ENCODE assay signal across 13 cellular contexts in the genomic region with DNA sequence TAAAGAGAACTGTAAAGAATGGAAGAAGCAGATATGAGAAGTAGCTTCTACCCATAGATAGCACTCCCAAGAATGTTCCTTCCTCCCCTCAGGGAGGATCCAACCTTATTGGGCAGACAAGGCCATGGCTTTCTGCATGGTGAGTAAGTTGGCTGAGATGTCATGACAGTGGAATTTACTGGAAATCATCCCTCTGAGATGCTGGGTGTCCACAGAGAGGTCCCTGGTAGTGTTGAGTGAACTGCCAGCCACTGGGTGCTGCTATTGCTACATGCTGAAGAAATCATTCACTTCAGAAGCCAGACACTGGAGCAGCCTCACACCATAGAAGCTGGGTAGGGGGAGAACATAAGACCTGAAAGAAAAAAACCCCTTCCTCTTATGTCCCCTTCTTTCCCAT. TPM values are rescaled to one million over a fixed set of nuclear protein-coding genes. Genes with fewer than 3 reads are reported as not detected.
DNase-seq lines count a peak whose midpoint lies in the region; FAIRE-seq lines count a peak whose summit lies in the region.
"Had no signal": no experiment of that assay in that cellular context is flagged by ENCODE, and none has a peak within 500 bp of the region (broad histone marks: within the 10 kb centered on the region; RNA-seq: fewer than 3 reads in every experiment).

No MANE protein-coding gene starts in this region.

- H3K4me3 ChIP-seq in H7 (ENCODE audit: insufficient read depth, low read depth, low read length) (no peak overlapping the region), small intestine (ENCODE audit: low read depth in 1 of 2, low read length in 2 of 2) (no peak overlapping the region)
- H3K4me3 ChIP-seq: psoas muscle, transverse colon had no signal

- DNase-seq in ACHN (peak; percentile 7), H7 (peak; percentile 16), RPMI8226 (peak; percentile 49), fibroblast of peridontal ligament (ENCODE audit: extremely low read depth) (peak; percentile 1), nucleus accumbens (lab: John Stamatoyannopoulos, UW) (no peak), NCI-H446 (lab: John Stamatoyannopoulos, UW) (no peak), small intestine (no peak)
- DNase-seq in stimulated activated naive CD4-positive, alpha-beta T cell (lab: John Stamatoyannopoulos, UW): no peak
- DNase-seq: CD4-positive, alpha-beta T cell; KG1; psoas muscle; T-helper 2 cell; transverse colon had no signal

- H3K27me3 ChIP-seq in H7 (ENCODE audit: control insufficient read depth, insufficient read depth, low read length) (no peaks in the 10 kb centered on the region), small intestine (ENCODE audit: control insufficient read depth in 2 of 2, insufficient read depth in 2 of 2, low read length in 2 of 2) (no peaks in the 10 kb centered on the region)
- H3K27me3 ChIP-seq: transverse colon had no signal

- no peaks in the 10 kb centered on the region for H3K9me3 ChIP-seq in small intestine (ENCODE audit: control insufficient read depth, low read depth)
- H3K9me3 ChIP-seq: psoas muscle, transverse colon had no signal

- no peak for FAIRE-seq in small intestine (lab: Jason Lieb, UNC)

- H3K4me1 ChIP-seq in small intestine (ENCODE audit: control insufficient read depth in 2 of 2, insufficient read depth in 1 of 2, low read depth in 1 of 2, low read length in 1 of 2): no peaks in the 10 kb centered on the region
- H3K4me1 ChIP-seq: transverse colon had no signal

- in situ Hi-C loops in ACHN (cut with HindIII; ENCODE audit: low pct_ligation_motif_present, low pct_unique_long_range_greater_than_20kb, low sequenced_read_pairs): no loop called here

- H3K27ac ChIP-seq in small intestine (ENCODE audit: low read depth in 1 of 2, low read length in 1 of 2): no peak overlapping the region
- H3K27ac ChIP-seq: psoas muscle, transverse colon had no signal

- no peaks in the 10 kb centered on the region for H3K36me3 ChIP-seq in H7 (replicated peaks; ENCODE audit: control insufficient read depth, insufficient read depth, low read length)
- no peaks in the 10 kb centered on the region for H3K36me3 ChIP-seq in small intestine (ENCODE audit: control insufficient read depth in 2 of 2, insufficient read depth in 2 of 2, low read length in 2 of 2)
- H3K36me3 ChIP-seq: transverse colon had no signal

RNA-seq across cellular contexts. Expression of a gene that starts 46.4 kb away (rescaled TPM):
- 11.0 and 14.3 TPM in 2 replicates for total RNA-seq in H7 (2014; rRNA removed; shearing (Covaris generic))
- polyA plus RNA-seq in small intestine: 10 to 100 TPM in 1 of 3 donors, 1 to 10 TPM in 2; 3.2 to 25.2 (median 7.4) TPM
- total RNA-seq: CD4-positive, alpha-beta T cell had no signal

Comparison
In these comparisons a context has a peak if more than half of its experiments do, and no peak if none do; other contexts are left out.
1. DNase-seq: peak in ACHN (single experiment), H7 (single experiment), RPMI8226 (single experiment) and fibroblast of peridontal ligament (single experiment); none in nucleus accumbens (0 of 56), stimulated activated naive CD4-positive, alpha-beta T cell (0 of 6), NCI-H446 (0 of 2) and small intestine (single experiment).